ENCODE assay signal across 12 cellular contexts in the genomic region with DNA sequence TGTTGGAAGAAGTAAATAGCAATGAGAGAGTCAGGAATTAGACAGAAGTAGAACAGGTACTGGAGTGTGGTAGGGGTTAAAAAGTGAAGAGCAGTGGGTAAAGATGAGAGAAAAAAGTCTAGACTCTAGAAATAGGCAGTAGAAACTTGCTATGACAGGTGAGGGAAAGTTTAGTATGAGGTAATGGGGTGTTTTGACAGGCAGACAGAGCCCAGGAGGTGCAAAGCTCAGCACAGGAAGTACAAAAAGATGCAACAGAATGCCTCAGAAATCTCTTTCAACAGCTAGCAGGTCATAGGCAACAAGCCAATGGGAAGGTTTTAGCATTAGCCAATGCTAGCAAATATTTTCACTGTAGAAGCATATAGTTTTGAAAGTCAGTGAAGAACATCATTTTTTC.
A peak's percentile ranks its signal among the peaks of the same experiment; 100 is the strongest.
DNase-seq lines count a peak whose midpoint lies in the region; ATAC-seq and TF ChIP-seq lines count a peak whose summit lies in the region.
"Had no signal": no experiment of that assay in that cellular context is flagged by ENCODE, and none has a peak within 500 bp of the region (broad histone marks: within the 10 kb centered on the region; RNA-seq: fewer than 3 reads in every experiment).

No MANE protein-coding gene starts in this region.

- H3K9me3 ChIP-seq in gastrocnemius medialis: no peaks in the 10 kb centered on the region
- H3K9me3 ChIP-seq: tibial artery had no signal

- no peak for TF ChIP-seq POLR2A in gastrocnemius medialis (IDR thresholded peaks at IDR 0.05)

- no peaks in the 10 kb centered on the region for H3K27me3 ChIP-seq in gastrocnemius medialis
- H3K27me3 ChIP-seq: tibial artery had no signal

- intact Hi-C loops in gastrocnemius medialis (cut with DNase I; ENCODE audit: low total_unique reads): no loop called here

- peak overlapping the region in 1 of 4 donors; percentile 44 for H3K27ac ChIP-seq in gastrocnemius medialis
- H3K27ac ChIP-seq: 22Rv1, tibial artery had no signal

- TF ChIP-seq CTCF in gastrocnemius medialis (IDR thresholded peaks at IDR 0.05 in 4 of 5, conservative IDR thresholded peaks at IDR 0.05 in 1 of 5): no peak

- peak; percentile 47 for DNase-seq in DMS53 (lab: John Stamatoyannopoulos, UW)
- no peak for DNase-seq in DMS53 treated with DMSO at 0.1 percent for 48 hours (lab: John Stamatoyannopoulos, UW; ENCODE audit: unreplicated experiment)
- DNase-seq in central memory CD4-positive, alpha-beta T cell: peak; percentile 49
- no peak for DNase-seq in KBM-7
- no peak for DNase-seq in SHP77 (lab: John Stamatoyannopoulos, UW)
- DNase-seq in gastrocnemius medialis: no peak
- DNase-seq: NCI-H1048, NCI-H446 treated with DMSO at 0.1 percent for 48 hours, tibial artery had no signal

- H3K36me3 ChIP-seq in gastrocnemius medialis: no peaks in the 10 kb centered on the region
- H3K36me3 ChIP-seq: tibial artery had no signal

- no peak overlapping the region for H3K4me3 ChIP-seq in gastrocnemius medialis
- H3K4me3 ChIP-seq: tibial artery had no signal

- ATAC-seq in GM19395 (IDR thresholded peaks at IDR 0.05; ENCODE audit: unreplicated experiment) (peak; percentile 51), HG03457 (IDR thresholded peaks at IDR 0.05; ENCODE audit: unreplicated experiment) (peak; percentile 67), gastrocnemius medialis (no peak)

- in situ Hi-C loops in KBM-7 (cut with MboI; ENCODE audit: low pct_unique_long_range_greater_than_20kb, low sequenced_read_pairs) (no loop called here), gastrocnemius medialis (cut with MboI; ENCODE audit: low sequenced_read_pairs in 4 of 4) (no loop called here)

- peaks cover 0 to 6% of the 10 kb centered on the region in 2 donors for H3K4me1 ChIP-seq in gastrocnemius medialis
- H3K4me1 ChIP-seq: tibial artery had no signal

Comparison
In these comparisons a context has a peak if more than half of its experiments do, and no peak if none do; other contexts are left out.
1. DNase-seq: peak in DMS53 (single experiment) and central memory CD4-positive, alpha-beta T cell (single experiment); none in DMS53 treated with DMSO at 0.1 percent for 48 hours (single experiment), KBM-7 (single experiment), SHP77 (0 of 2) and gastrocnemius medialis (0 of 2).
2. ATAC-seq: peak in GM19395 (single experiment) and HG03457 (single experiment); none in gastrocnemius medialis (0 of 2).